2 cellular contexts compared by ENCODE assay signal in genomic region chr2:157402801-157403485, GRCh38. TPM values are rescaled to one million over a fixed set of nuclear protein-coding genes. Genes with fewer than 3 reads are reported as not detected.
"Had no signal": no experiment of that assay in that cellular context is flagged by ENCODE, and none has a peak within 500 bp of the region (broad histone marks: within the 10 kb centered on the region; RNA-seq: fewer than 3 reads in every experiment).

No MANE protein-coding gene starts in this region.

RNA-seq across cellular contexts. Expression of gene CYTIP, which starts 40.9 kb away (rescaled TPM):
- total RNA-seq: bronchial epithelial cell, SK-MEL-5 had no signal
